In the genomic region with DNA sequence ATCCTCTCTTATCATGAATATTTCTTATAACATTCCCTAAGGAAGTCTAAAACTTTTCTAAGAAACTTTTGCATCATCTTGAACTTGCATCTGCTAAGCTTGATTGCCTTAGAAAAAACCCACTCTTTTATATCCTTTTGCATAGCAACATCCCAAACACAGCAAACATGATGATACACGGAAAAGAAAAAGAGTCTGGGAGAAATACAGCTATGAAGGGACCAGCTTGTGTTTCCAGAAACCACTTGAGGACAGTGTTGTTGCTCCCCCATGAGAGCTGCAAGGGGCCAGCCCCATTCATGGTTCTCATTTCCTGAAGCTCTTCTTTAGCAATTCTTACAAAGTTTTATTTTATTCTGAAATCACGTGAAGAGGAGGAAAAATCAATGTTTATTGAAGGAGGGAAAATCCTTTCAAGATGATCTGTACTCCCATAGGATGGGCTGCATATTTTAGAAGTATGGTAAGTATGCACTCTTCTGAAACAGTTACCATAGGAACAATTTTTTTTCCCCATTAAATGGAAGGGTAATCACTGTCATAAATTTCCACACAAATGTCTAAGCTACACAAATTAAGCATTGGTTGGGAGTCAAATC, we compare ENCODE assay signal across 21 cellular contexts. TPM values are rescaled to one million over a fixed set of nuclear protein-coding genes. Genes with fewer than 3 reads are reported as not detected.
DNase-seq lines count a peak whose midpoint lies in the region; ATAC-seq and TF ChIP-seq lines count a peak whose summit lies in the region.
"Had no signal": no experiment of that assay in that cellular context is flagged by ENCODE, and none has a peak within 500 bp of the region (broad histone marks: within the 10 kb centered on the region; RNA-seq: fewer than 3 reads in every experiment).

No MANE protein-coding gene starts in this region.

- peaks cover 18% of the 10 kb centered on the region for H3K4me1 Mint-ChIP-seq in osteocyte (ENCODE audit: unreplicated experiment)
- H3K4me1 Mint-ChIP-seq: CD14-positive monocyte, H9 had no signal

- WGBS in SK-N-SH (ENCODE audit: low lambda C conversion rate): 77% methylated on average over 2 of the region's 2 CpGs
- 11 to 16% methylated on average over 2 of the region's 2 CpGs for WGBS in GM23248 (ENCODE audit: low coverage in 1 of 2, low lambda C conversion rate in 2 of 2, missing lambda C conversion rate in 2 of 2), 2 experiments

- H3K27me3 Mint-ChIP-seq in osteocyte (ENCODE audit: unreplicated experiment): no peaks in the 10 kb centered on the region

- no peak for TF ChIP-seq CTCF in SK-N-SH (IDR thresholded peaks at IDR 0.05)
- peak; percentile 25 for TF ChIP-seq CTCF in osteocyte (IDR thresholded peaks at IDR 0.05)
- TF ChIP-seq CTCF in omental fat pad (IDR thresholded peaks at IDR 0.05): no peak

- H3K36me3 ChIP-seq in SK-N-SH (replicated peaks in 1 of 2; ENCODE audit: control insufficient read depth in 1 of 2, insufficient read depth in 2 of 2, low read length in 1 of 2): no peaks in the 10 kb centered on the region
- H3K36me3 ChIP-seq in GM23248 (ENCODE audit: low read depth): no peaks in the 10 kb centered on the region
- H3K36me3 ChIP-seq: SJCRH30 had no signal

- H3K9me3 ChIP-seq in SK-N-SH: no peaks in the 10 kb centered on the region
- no peaks in the 10 kb centered on the region for H3K9me3 ChIP-seq in GM23248 (ENCODE audit: low read depth)
- H3K9me3 ChIP-seq: SJCRH30 had no signal

- H3K27me3 ChIP-seq in SK-N-SH (ENCODE audit: insufficient read depth) (no peaks in the 10 kb centered on the region), GM23248 (replicated peaks; ENCODE audit: insufficient read depth) (no peaks in the 10 kb centered on the region)
- H3K27me3 ChIP-seq: SJCRH30 had no signal

- H3F3A ChIP-seq in SK-N-SH (replicated peaks; ENCODE audit: insufficient read depth) (no peaks in the 10 kb centered on the region), GM23248 (ENCODE audit: insufficient read depth) (peaks cover 7% of the 10 kb centered on the region)

- TF ChIP-seq RAD21 in SK-N-SH (IDR thresholded peaks at IDR 0.05; ENCODE audit: low read length): no peak

- no peak overlapping the region for H3K9ac ChIP-seq in SK-N-SH
- H3K9ac ChIP-seq in GM23248: peak overlapping the region; percentile 8; the same call in 1 of the 2 replicates

- H3K4me3 Mint-ChIP-seq in osteocyte (ENCODE audit: unreplicated experiment): no peak overlapping the region
- H3K4me3 Mint-ChIP-seq: CD14-positive monocyte, H9 had no signal

- H3K4me1 ChIP-seq in SK-N-SH (ENCODE audit: control insufficient read depth in 1 of 2, insufficient read depth in 2 of 2, low read depth in 1 of 2, low read length in 1 of 2) (no peaks in the 10 kb centered on the region), GM23248 (ENCODE audit: insufficient read depth) (peaks cover 17% of the 10 kb centered on the region)
- H3K4me1 ChIP-seq: SJCRH30 had no signal

- no peak for TF ChIP-seq EP300 in SK-N-SH (IDR thresholded peaks at IDR 0.05; ENCODE audit: borderline replicate concordance in 1 of 2, low read depth in 1 of 2, low read length in 1 of 2)

- POLR2A ChIA-PET in SK-N-SH (lab: Yijun Ruan, JAX): no interaction called here

- H3K27ac ChIP-seq in SK-N-SH (ENCODE audit: low read depth in 2 of 2, low read length in 1 of 2): no peak overlapping the region
- H3K27ac ChIP-seq in GM23248: peak overlapping the region; percentile 20
- H3K27ac ChIP-seq: 22Rv1, SJCRH30 had no signal

- no peaks in the 10 kb centered on the region for H3K36me3 Mint-ChIP-seq in osteocyte (ENCODE audit: unreplicated experiment)
- H3K36me3 Mint-ChIP-seq: CD14-positive monocyte had no signal

- no peak overlapping the region for H3K4me3 ChIP-seq in SK-N-SH (ENCODE audit: low read depth in 2 of 2, low read length in 1 of 2)
- no peak overlapping the region for H3K4me3 ChIP-seq in GM23248
- H3K4me3 ChIP-seq: SJCRH30 had no signal

- ATAC-seq in SK-N-SH treated with all-trans-retinoic acid at 6 μM for 48 hours (no peak), HG03460 (IDR thresholded peaks at IDR 0.05; ENCODE audit: unreplicated experiment) (no peak), omental fat pad (ENCODE audit: low FRiP score) (no peak), HG03196 (IDR thresholded peaks at IDR 0.05; ENCODE audit: unreplicated experiment) (no peak)

- H3K9me2 ChIP-seq in SK-N-SH (no peaks in the 10 kb centered on the region), GM23248 (ENCODE audit: insufficient read depth) (no peaks in the 10 kb centered on the region)

- peak overlapping the region; percentile 70 for H3K27ac Mint-ChIP-seq in osteocyte (ENCODE audit: unreplicated experiment)
- H3K27ac Mint-ChIP-seq: CD14-positive monocyte, H9 had no signal

- H2AFZ ChIP-seq in SK-N-SH (ENCODE audit: low read depth): no peak overlapping the region
- H2AFZ ChIP-seq in GM23248: 0 out of 2 replicates have a peak overlapping the region, but pooled peaks have one; percentile 2

- H4K20me1 ChIP-seq in SK-N-SH (ENCODE audit: insufficient read depth): no peaks in the 10 kb centered on the region
- H4K20me1 ChIP-seq in GM23248 (ENCODE audit: insufficient read depth): no peaks in the 10 kb centered on the region

- DNase-seq in SK-N-SH (no peak), GM23248 (peak; percentile 47), fibroblast of peridontal ligament (ENCODE audit: extremely low read depth) (peak; percentile 88), osteocyte (ENCODE audit: extremely low spot score, unreplicated experiment) (no peak), omental fat pad (ENCODE audit: low spot score) (no peak)
- DNase-seq: COR-L47, DMS153, H9, NCI-H146, NCI-H2107, NCI-H226, NCI-H526 treated with DMSO at 0.1 percent for 48 hours, RPMI8226, SJCRH30 had no signal

- CTCF ChIA-PET in SK-N-SH (lab: Yijun Ruan, JAX): interaction anchor here (1.6 to 1.9 kb wide), 3 partner anchors 18 to 327 kb away, joined by 5 to 6 read pairs (median 5); a partner anchor contains a TSS

- H3K4me2 ChIP-seq in SK-N-SH (no peak overlapping the region), GM23248 (ENCODE audit: unreplicated experiment) (peak overlapping the region; percentile 8)

- H3K79me2 ChIP-seq in SK-N-SH (ENCODE audit: insufficient read depth) (no peaks in the 10 kb centered on the region), GM23248 (ENCODE audit: insufficient read depth) (no peaks in the 10 kb centered on the region)

- H3K9me3 Mint-ChIP-seq in osteocyte (ENCODE audit: unreplicated experiment): no peaks in the 10 kb centered on the region
- H3K9me3 Mint-ChIP-seq: H9 had no signal

- in situ Hi-C loops in GM23248 (cut with MboI): no loop called here

TF ChIP-seq in SK-N-SH treated with all-trans-retinoic acid at 6 μM for 48 hours, 23 proteins besides CTCF, POLR2A, EP300 and RAD21 (continues in another document):
- TF ChIP-seq RARB (CRISPR knock-in tag; IDR thresholded peaks at IDR 0.05) (no peak), CSDC2 (CRISPR knock-in tag; IDR thresholded peaks at IDR 0.05) (no peak), ZFP3 (CRISPR knock-in tag; IDR thresholded peaks at IDR 0.05) (no peak), ARNTL (CRISPR knock-in tag; IDR thresholded peaks at IDR 0.05; ENCODE audit: borderline replicate concordance, low read depth) (no peak), SNAI2 (CRISPR knock-in tag; IDR thresholded peaks at IDR 0.05) (no peak), ISL1 (CRISPR knock-in tag; IDR thresholded peaks at IDR 0.05) (0 out of 2 replicates have a peak, but pooled peaks have one; percentile 9)

TF ChIP-seq in SK-N-SH, 30 proteins besides CTCF, POLR2A, EP300 and RAD21 (continues in another document):
- no peak for TF ChIP-seq JUND (IDR thresholded peaks at IDR 0.05)
- TF ChIP-seq MEF2A (IDR thresholded peaks at IDR 0.05; ENCODE audit: borderline replicate concordance, low read depth): no peak
- TF ChIP-seq, protein P1, sequence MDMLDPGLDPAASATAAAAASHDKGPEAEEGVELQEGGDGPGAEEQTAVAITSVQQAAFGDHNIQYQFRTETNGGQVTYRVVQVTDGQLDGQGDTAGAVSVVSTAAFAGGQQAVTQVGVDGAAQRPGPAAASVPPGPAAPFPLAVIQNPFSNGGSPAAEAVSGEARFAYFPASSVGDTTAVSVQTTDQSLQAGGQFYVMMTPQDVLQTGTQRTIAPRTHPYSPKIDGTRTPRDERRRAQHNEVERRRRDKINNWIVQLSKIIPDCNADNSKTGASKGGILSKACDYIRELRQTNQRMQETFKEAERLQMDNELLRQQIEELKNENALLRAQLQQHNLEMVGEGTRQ (IDR thresholded peaks at IDR 0.05; ENCODE audit: borderline replicate concordance, low read depth, low read length): no peak
- TF ChIP-seq POLR2AphosphoS5 (IDR thresholded peaks at IDR 0.05; ENCODE audit: low read depth, low read length): no peak

RNA-seq across cellular contexts. Expression of a gene that starts 17.4 kb away (rescaled TPM):
- polyA plus RNA-seq in SK-N-SH (2012; rRNA removed) (6.6 and 8.1 TPM in 2 replicates), GM23248 (2016; fragmentation: Nextera tagmentation; extraction: Ambion mirVana) (13.9 and 16.0 TPM in 2 replicates)
- 10.8 and 12.0 TPM in 2 replicates for polyA plus RNA-seq in SK-N-SH (2012; cell fraction: cytosol; rRNA removed)
- polyA plus RNA-seq in SK-N-SH (2012; cell fraction: nucleus; rRNA removed): 5.0 and 9.9 TPM in 2 replicates
- total RNA-seq in GM23248 (2014; rRNA removed; shearing (Covaris generic)): 11.4 and 22.0 TPM in 2 replicates
- total RNA-seq in osteocyte (2.7 and 4.4 TPM in 2 replicates), omental fat pad (1 to 10 TPM; 1.4 to 5.4 (median 2.5) TPM)
- total RNA-seq: HT1080, OCI-LY7 had no signal
- polyA plus RNA-seq: CD14-positive monocyte had no signal

RNA-seq across cellular contexts. Expression of a gene that starts 46.1 kb away (rescaled TPM):
- polyA plus RNA-seq in SK-N-SH (2012; rRNA removed) (0.06 and 0.13 TPM in 2 replicates), GM23248 (2016; fragmentation: Nextera tagmentation; extraction: Ambion mirVana) (0.11 and 0.34 TPM in 2 replicates)
- 0.14 and 0.26 TPM in 2 replicates for polyA plus RNA-seq in SK-N-SH (2012; cell fraction: cytosol; rRNA removed)
- 0.02 and 0.20 TPM in 2 replicates for polyA plus RNA-seq in SK-N-SH (2012; cell fraction: nucleus; rRNA removed)
- not detected in 2 replicates for total RNA-seq in GM23248 (2014; rRNA removed; shearing (Covaris generic))
- total RNA-seq in osteocyte (0.62 and 1.6 TPM in 2 replicates), omental fat pad (not detected)
- total RNA-seq: H9, OCI-LY7, SJCRH30 had no signal

RNA-seq across cellular contexts. Expression of a gene that starts 46.6 kb away (rescaled TPM):
- polyA plus RNA-seq in SK-N-SH (2012; rRNA removed) (1.3 and 1.9 TPM in 2 replicates), GM23248 (2016; fragmentation: Nextera tagmentation; extraction: Ambion mirVana) (4.4 and 5.2 TPM in 2 replicates)
- polyA plus RNA-seq in SK-N-SH (2012; cell fraction: cytosol; rRNA removed): 2.2 and 2.7 TPM in 2 replicates
- 0.66 and 1.3 TPM in 2 replicates for polyA plus RNA-seq in SK-N-SH (2012; cell fraction: nucleus; rRNA removed)
- total RNA-seq in GM23248 (2014; rRNA removed; shearing (Covaris generic)): 2.7 and 3.0 TPM in 2 replicates
- total RNA-seq in osteocyte (4.4 and 5.0 TPM in 2 replicates), omental fat pad (1 to 10 TPM in 3 of 4 donors, under 1 TPM in 1; 0.88 to 2.2 (median 1.4) TPM)

Comparison
In these comparisons a context has a peak if more than half of its experiments do, and no peak if none do; other contexts are left out.
1. DNase-seq: peak in GM23248 (single experiment) and fibroblast of peridontal ligament (single experiment); none in SK-N-SH (single experiment), osteocyte (single experiment) and omental fat pad (single experiment).